In the genomic region with DNA sequence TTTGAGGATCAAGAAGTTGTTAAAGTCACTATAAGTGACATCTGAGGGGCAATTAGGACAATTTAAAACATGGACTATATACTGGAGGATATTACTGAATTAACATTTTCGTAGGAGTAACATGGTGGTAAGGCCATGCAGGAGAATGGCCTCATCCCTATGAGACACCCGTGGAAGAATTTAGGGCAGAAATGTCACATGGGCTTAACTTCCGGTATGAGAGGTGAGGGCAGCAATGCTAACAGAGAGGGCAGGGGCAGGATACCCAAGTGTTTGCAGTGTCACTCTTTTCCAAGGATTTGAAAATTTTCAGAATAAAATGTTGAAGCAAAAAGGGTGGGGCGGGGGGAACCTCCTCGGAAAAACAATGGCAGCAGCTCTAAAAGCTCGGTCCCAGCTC, we compare ENCODE assay signal across 1 cellular context.
TF ChIP-seq lines count a peak whose summit lies in the region.

No MANE protein-coding gene starts in this region.

TF ChIP-seq in WTC11, 78 proteins besides CTCF, POLR2A, EP300 and RAD21 (continued from another document):
- TF ChIP-seq, protein P1, sequence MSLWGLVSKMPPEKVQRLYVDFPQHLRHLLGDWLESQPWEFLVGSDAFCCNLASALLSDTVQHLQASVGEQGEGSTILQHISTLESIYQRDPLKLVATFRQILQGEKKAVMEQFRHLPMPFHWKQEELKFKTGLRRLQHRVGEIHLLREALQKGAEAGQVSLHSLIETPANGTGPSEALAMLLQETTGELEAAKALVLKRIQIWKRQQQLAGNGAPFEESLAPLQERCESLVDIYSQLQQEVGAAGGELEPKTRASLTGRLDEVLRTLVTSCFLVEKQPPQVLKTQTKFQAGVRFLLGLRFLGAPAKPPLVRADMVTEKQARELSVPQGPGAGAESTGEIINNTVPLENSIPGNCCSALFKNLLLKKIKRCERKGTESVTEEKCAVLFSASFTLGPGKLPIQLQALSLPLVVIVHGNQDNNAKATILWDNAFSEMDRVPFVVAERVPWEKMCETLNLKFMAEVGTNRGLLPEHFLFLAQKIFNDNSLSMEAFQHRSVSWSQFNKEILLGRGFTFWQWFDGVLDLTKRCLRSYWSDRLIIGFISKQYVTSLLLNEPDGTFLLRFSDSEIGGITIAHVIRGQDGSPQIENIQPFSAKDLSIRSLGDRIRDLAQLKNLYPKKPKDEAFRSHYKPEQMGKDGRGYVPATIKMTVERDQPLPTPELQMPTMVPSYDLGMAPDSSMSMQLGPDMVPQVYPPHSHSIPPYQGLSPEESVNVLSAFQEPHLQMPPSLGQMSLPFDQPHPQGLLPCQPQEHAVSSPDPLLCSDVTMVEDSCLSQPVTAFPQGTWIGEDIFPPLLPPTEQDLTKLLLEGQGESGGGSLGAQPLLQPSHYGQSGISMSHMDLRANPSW (CRISPR knock-in tag; conservative IDR thresholded peaks at IDR 0.05; ENCODE audit: low read depth), result no peak
- TF ChIP-seq SP1 (CRISPR knock-in tag; conservative IDR thresholded peaks at IDR 0.05), result no peak
- TF ChIP-seq, protein P2, sequence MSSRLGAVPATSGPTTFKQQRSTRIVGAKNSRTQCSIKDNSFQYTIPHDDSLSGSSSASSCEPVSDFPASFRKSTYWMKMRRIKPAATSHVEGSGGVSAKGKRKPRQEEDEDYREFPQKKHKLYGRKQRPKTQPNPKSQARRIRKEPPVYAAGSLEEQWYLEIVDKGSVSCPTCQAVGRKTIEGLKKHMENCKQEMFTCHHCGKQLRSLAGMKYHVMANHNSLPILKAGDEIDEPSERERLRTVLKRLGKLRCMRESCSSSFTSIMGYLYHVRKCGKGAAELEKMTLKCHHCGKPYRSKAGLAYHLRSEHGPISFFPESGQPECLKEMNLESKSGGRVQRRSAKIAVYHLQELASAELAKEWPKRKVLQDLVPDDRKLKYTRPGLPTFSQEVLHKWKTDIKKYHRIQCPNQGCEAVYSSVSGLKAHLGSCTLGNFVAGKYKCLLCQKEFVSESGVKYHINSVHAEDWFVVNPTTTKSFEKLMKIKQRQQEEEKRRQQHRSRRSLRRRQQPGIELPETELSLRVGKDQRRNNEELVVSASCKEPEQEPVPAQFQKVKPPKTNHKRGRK (CRISPR knock-in tag; IDR thresholded peaks at IDR 0.05; ENCODE audit: borderline replicate concordance), result no peak
- TF ChIP-seq, protein P3, sequence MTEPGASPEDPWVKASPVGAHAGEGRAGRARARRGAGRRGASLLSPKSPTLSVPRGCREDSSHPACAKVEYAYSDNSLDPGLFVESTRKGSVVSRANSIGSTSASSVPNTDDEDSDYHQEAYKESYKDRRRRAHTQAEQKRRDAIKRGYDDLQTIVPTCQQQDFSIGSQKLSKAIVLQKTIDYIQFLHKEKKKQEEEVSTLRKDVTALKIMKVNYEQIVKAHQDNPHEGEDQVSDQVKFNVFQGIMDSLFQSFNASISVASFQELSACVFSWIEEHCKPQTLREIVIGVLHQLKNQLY (CRISPR knock-in tag; IDR thresholded peaks at IDR 0.05), result no peak
